ENCODE assay signal across 19 cellular contexts in genomic region chr7:156157409-156158012, GRCh38.
DNase-seq lines count a peak whose midpoint lies in the region; ATAC-seq and TF ChIP-seq lines count a peak whose summit lies in the region.
"Had no signal": no experiment of that assay in that cellular context is flagged by ENCODE, and none has a peak within 500 bp of the region (broad histone marks: within the 10 kb centered on the region; RNA-seq: fewer than 3 reads in every experiment).

No MANE protein-coding gene starts in this region.

- peak overlapping the region; percentile 67 for H2BK120ac ChIP-seq in neuronal stem cell (ENCODE audit: low read depth, low read length)

- H3K79me1 ChIP-seq in neuronal stem cell (ENCODE audit: low read depth, low read length), result no peaks in the 10 kb centered on the region

- no peak overlapping the region for H3K4me2 ChIP-seq in neuronal stem cell (ENCODE audit: insufficient read depth, low read length, poor library complexity, severe bottlenecking)
- H3K4me2 ChIP-seq: KMS-11 had no signal

- no peak overlapping the region for H3K4me3 Mint-ChIP-seq in activated CD8-positive, alpha-beta memory T cell treated with anti-CD3 and anti-CD28 coated beads, Interleukin-2, amount 10 ng/mL, durations not matched to agents 7 days and 5 days
- H3K4me3 Mint-ChIP-seq in type B pancreatic cell, result no peak overlapping the region
- no peak overlapping the region for H3K4me3 Mint-ChIP-seq in activated CD4-positive, alpha-beta T cell treated with anti-CD3 and anti-CD28 coated beads, Interleukin-2, amount 10 ng/mL, durations not matched to agents 24 days and 14 days
- no peak overlapping the region for H3K4me3 Mint-ChIP-seq in WTC11

- peak overlapping the region; percentile 36 for H2BK12ac ChIP-seq in neuronal stem cell (ENCODE audit: low read length)

- H3K27me3 Mint-ChIP-seq in activated CD8-positive, alpha-beta memory T cell treated with anti-CD3 and anti-CD28 coated beads, Interleukin-2, amount 10 ng/mL, durations not matched to agents 7 days and 5 days, result no peaks in the 10 kb centered on the region
- H3K27me3 Mint-ChIP-seq in type B pancreatic cell (peaks cover 10% of the 10 kb centered on the region), WTC11 (ENCODE audit: low read depth) (peaks cover 2% of the 10 kb centered on the region; the same call in 1 of the 2 replicates)
- no peaks in the 10 kb centered on the region for H3K27me3 Mint-ChIP-seq in activated CD4-positive, alpha-beta T cell treated with anti-CD3 and anti-CD28 coated beads, Interleukin-2, amount 10 ng/mL, durations not matched to agents 24 days and 14 days
- H3K27me3 Mint-ChIP-seq: IgD-negative memory B cell had no signal

- CTCF ChIA-PET in activated CD8-positive, alpha-beta memory T cell treated with anti-CD3 and anti-CD28 coated beads, Interleukin-2, amount 10 ng/mL, durations not matched to agents 7 days and 5 days (lab: Charles Lee), result no interaction called here
- CTCF ChIA-PET in WTC11 (lab: Charles Lee), result interaction anchor here (1.0 kb wide), 2 partner anchors 24 to 347 kb away, joined by 4 read pairs; no protein-coding TSS in a partner anchor

- H3K9ac ChIP-seq in neuronal stem cell (ENCODE audit: low read depth, low read length, poor library complexity), result no peak overlapping the region
- H3K9ac ChIP-seq: GM23248, KMS-11 had no signal

- DNase-seq in activated CD8-positive, alpha-beta memory T cell treated with anti-CD3 and anti-CD28 coated beads, Interleukin-2, amount 50 U/mL, for 48 hours, result peak; percentile 37
- no peak for DNase-seq in activated CD8-positive, alpha-beta memory T cell treated with anti-CD3 and anti-CD28 coated beads, Interleukin-2, amount 10 ng/mL, durations not matched to agents 7 days and 5 days
- DNase-seq in ecto neural progenitor cell (ENCODE audit: low spot score), result peak; percentile 34
- no peak for DNase-seq in neuronal stem cell (ENCODE audit: low spot score)
- peak; percentile 37 for DNase-seq in type B pancreatic cell (ENCODE audit: extremely low spot score, unreplicated experiment)
- DNase-seq in activated CD4-positive, alpha-beta T cell treated with anti-CD3 and anti-CD28 coated beads, Interleukin-2, amount 10 ng/mL, durations not matched to agents 24 days and 14 days, result no peak
- no peak for DNase-seq in suprapubic skin (ENCODE audit: low spot score in 2 of 2)
- no peak for DNase-seq in WTC11 (ENCODE audit: low spot score)
- DNase-seq: DND-41, GM23248, NCI-H1694 treated with DMSO at 0.1 percent for 48 hours, NCI-H2081, NCI-H2171, NCI-H226, NCI-H510A had no signal

- peak overlapping the region; percentile 53 for H2BK5ac ChIP-seq in neuronal stem cell (ENCODE audit: low read length)

- H3K27ac ChIP-seq in neuronal stem cell (replicated peaks; ENCODE audit: low read length) (no peak overlapping the region), suprapubic skin (no peak overlapping the region)
- H3K27ac ChIP-seq: GM23248, HL-60, KMS-11, RWPE1 had no signal

- TF ChIP-seq EP300 in suprapubic skin (IDR thresholded peaks at IDR 0.05), result no peak

- no peak overlapping the region for H4K8ac ChIP-seq in neuronal stem cell (ENCODE audit: low read depth, low read length)

- H3K4ac ChIP-seq in neuronal stem cell (ENCODE audit: low read length), result no peak overlapping the region

- intact Hi-C loops in activated CD4-positive, alpha-beta T cell treated with anti-CD3 and anti-CD28 coated beads, Interleukin-2, amount 10 ng/mL, durations not matched to agents 24 days and 14 days (cut with micrococcal nuclease), result no loop called here

- no peaks in the 10 kb centered on the region for H3K27me3 ChIP-seq in neuronal stem cell (ENCODE audit: control insufficient read depth in 3 of 3, insufficient read depth in 3 of 3, low read depth in 1 of 3, low read length in 3 of 3)
- H3K27me3 ChIP-seq in suprapubic skin, result no peaks in the 10 kb centered on the region

- H3K4me3 ChIP-seq in neuronal stem cell (ENCODE audit: low read length in 2 of 2) (no peak overlapping the region), suprapubic skin (no peak overlapping the region)
- H3K4me3 ChIP-seq: GM23248 had no signal

- H3K9me3 ChIP-seq in neuronal stem cell (replicated peaks in 1 of 2; ENCODE audit: control insufficient read depth in 2 of 2, insufficient read depth in 1 of 2, low read depth in 1 of 2, low read length in 2 of 2) (peaks cover 0 to 4% of the 10 kb centered on the region in 2 donors), suprapubic skin (no peaks in the 10 kb centered on the region)

- no peaks in the 10 kb centered on the region for H3K36me3 Mint-ChIP-seq in activated CD8-positive, alpha-beta memory T cell treated with anti-CD3 and anti-CD28 coated beads, Interleukin-2, amount 10 ng/mL, durations not matched to agents 7 days and 5 days
- H3K36me3 Mint-ChIP-seq in type B pancreatic cell (no peaks in the 10 kb centered on the region), WTC11 (peaks cover 36% of the 10 kb centered on the region)
- H3K36me3 Mint-ChIP-seq in activated CD4-positive, alpha-beta T cell treated with anti-CD3 and anti-CD28 coated beads, Interleukin-2, amount 10 ng/mL, durations not matched to agents 24 days and 14 days (ENCODE audit: low read depth), result no peaks in the 10 kb centered on the region

- H3K14ac ChIP-seq in neuronal stem cell (ENCODE audit: low read length), result peak overlapping the region; percentile 50

- H3K23ac ChIP-seq in neuronal stem cell (ENCODE audit: low read depth, low read length, poor library complexity), result peak overlapping the region; percentile 4

- no peak overlapping the region for H4K91ac ChIP-seq in neuronal stem cell (ENCODE audit: low read depth, low read length, poor library complexity)

- H2AFZ ChIP-seq in neuronal stem cell (ENCODE audit: low read length), result no peak overlapping the region
- H2AFZ ChIP-seq: GM23248 had no signal

- POLR2A ChIA-PET in WTC11 (lab: Charles Lee), result no interaction called here

- no peak for ATAC-seq in activated CD8-positive, alpha-beta memory T cell treated with anti-CD3 and anti-CD28 coated beads, Interleukin-2, amount 10 ng/mL, durations not matched to agents 7 days and 5 days
- ATAC-seq in WTC11, result no peak

- H3K18ac ChIP-seq in neuronal stem cell (ENCODE audit: low read length), result peak overlapping the region; percentile 88

- no peak for TF ChIP-seq POLR2A in suprapubic skin (IDR thresholded peaks at IDR 0.05)

- H3K36me3 ChIP-seq in neuronal stem cell (replicated peaks in 1 of 2; ENCODE audit: control insufficient read depth in 2 of 2, insufficient read depth in 2 of 2, low read length in 2 of 2), result no peaks in the 10 kb centered on the region
- no peaks in the 10 kb centered on the region for H3K36me3 ChIP-seq in suprapubic skin

- peak overlapping the region; percentile 98 for H2AK5ac ChIP-seq in neuronal stem cell (ENCODE audit: low read depth, low read length)

- no CpG with 5 or more reads among the region's 13 CpGs for WGBS in neuronal stem cell (ENCODE audit: extremely low coverage in 2 of 2, insufficient read length in 2 of 2, insufficient replicate concordance in 1 of 2), 2 donors
- 91% methylated on average over 12 of the region's 13 CpGs for WGBS in suprapubic skin

- no peak for TF ChIP-seq CTCF in type B pancreatic cell (conservative IDR thresholded peaks at IDR 0.05)
- no peak for TF ChIP-seq CTCF in suprapubic skin (IDR thresholded peaks at IDR 0.05)
- no peak for TF ChIP-seq CTCF in WTC11 (IDR thresholded peaks at IDR 0.05)

- no peaks in the 10 kb centered on the region for H3K9me3 Mint-ChIP-seq in activated CD8-positive, alpha-beta memory T cell treated with anti-CD3 and anti-CD28 coated beads, Interleukin-2, amount 10 ng/mL, durations not matched to agents 7 days and 5 days (ENCODE audit: low read depth)
- H3K9me3 Mint-ChIP-seq in type B pancreatic cell, result no peaks in the 10 kb centered on the region
- no peaks in the 10 kb centered on the region for H3K9me3 Mint-ChIP-seq in activated CD4-positive, alpha-beta T cell treated with anti-CD3 and anti-CD28 coated beads, Interleukin-2, amount 10 ng/mL, durations not matched to agents 24 days and 14 days
- H3K9me3 Mint-ChIP-seq in WTC11, result peaks cover 47% of the 10 kb centered on the region

- no peak overlapping the region for H3K27ac Mint-ChIP-seq in activated CD8-positive, alpha-beta memory T cell treated with anti-CD3 and anti-CD28 coated beads, Interleukin-2, amount 10 ng/mL, durations not matched to agents 7 days and 5 days
- H3K27ac Mint-ChIP-seq in type B pancreatic cell, result no peak overlapping the region
- H3K27ac Mint-ChIP-seq in activated CD4-positive, alpha-beta T cell treated with anti-CD3 and anti-CD28 coated beads, Interleukin-2, amount 10 ng/mL, durations not matched to agents 24 days and 14 days, result no peak overlapping the region
- H3K27ac Mint-ChIP-seq in WTC11, result no peak overlapping the region
- H3K27ac Mint-ChIP-seq: IgD-negative memory B cell had no signal

- peak overlapping the region; percentile 88 for H2BK15ac ChIP-seq in neuronal stem cell (ENCODE audit: low read length)

- H3K4me1 ChIP-seq in neuronal stem cell (ENCODE audit: control insufficient read depth in 2 of 2, insufficient read depth in 1 of 2, low read depth in 1 of 2, low read length in 2 of 2) (peaks cover 0 to 7% of the 10 kb centered on the region in 2 donors), suprapubic skin (no peaks in the 10 kb centered on the region)

- no peaks in the 10 kb centered on the region for H3K4me1 Mint-ChIP-seq in activated CD8-positive, alpha-beta memory T cell treated with anti-CD3 and anti-CD28 coated beads, Interleukin-2, amount 10 ng/mL, durations not matched to agents 7 days and 5 days
- H3K4me1 Mint-ChIP-seq in type B pancreatic cell (ENCODE audit: unreplicated experiment), result no peaks in the 10 kb centered on the region
- no peaks in the 10 kb centered on the region for H3K4me1 Mint-ChIP-seq in activated CD4-positive, alpha-beta T cell treated with anti-CD3 and anti-CD28 coated beads, Interleukin-2, amount 10 ng/mL, durations not matched to agents 24 days and 14 days
- peaks cover 3% of the 10 kb centered on the region for H3K4me1 Mint-ChIP-seq in WTC11

TF ChIP-seq in WTC11, 78 proteins besides CTCF, POLR2A, EP300 and RAD21 (continues in another document):
- TF ChIP-seq JAZF1 (CRISPR knock-in tag; IDR thresholded peaks at IDR 0.05), result no peak
- no peak for TF ChIP-seq E2F4 (CRISPR knock-in tag; IDR thresholded peaks at IDR 0.05; ENCODE audit: borderline replicate concordance, low read depth)
- no peak for TF ChIP-seq SP1 (CRISPR knock-in tag; conservative IDR thresholded peaks at IDR 0.05)
- TF ChIP-seq NFYB (CRISPR knock-in tag; conservative IDR thresholded peaks at IDR 0.05; ENCODE audit: low read depth), result no peak
- no peak for TF ChIP-seq NR2C2 (CRISPR knock-in tag; IDR thresholded peaks at IDR 0.05)
- TF ChIP-seq ATF1 (CRISPR knock-in tag; IDR thresholded peaks at IDR 0.05), result no peak
- no peak for TF ChIP-seq NFATC4 (CRISPR knock-in tag; IDR thresholded peaks at IDR 0.05)

Comparison
In these comparisons a context has a peak if more than half of its experiments do, and no peak if none do; other contexts are left out.
1. DNase-seq: peak in activated CD8-positive, alpha-beta memory T cell treated with anti-CD3 and anti-CD28 coated beads, Interleukin-2, amount 50 U/mL, for 48 hours (single experiment), ecto neural progenitor cell (single experiment) and type B pancreatic cell (single experiment); none in activated CD8-positive, alpha-beta memory T cell treated with anti-CD3 and anti-CD28 coated beads, Interleukin-2, amount 10 ng/mL, durations not matched to agents 7 days and 5 days (single experiment), neuronal stem cell (single experiment), activated CD4-positive, alpha-beta T cell treated with anti-CD3 and anti-CD28 coated beads, Interleukin-2, amount 10 ng/mL, durations not matched to agents 24 days and 14 days (single experiment), suprapubic skin (0 of 2) and WTC11 (single experiment).